Comparison of ENCODE assay signal across 28 cellular contexts in genomic region chr13:113345486-113345885, GRCh38. TPM values are rescaled to one million over a fixed set of nuclear protein-coding genes. Genes with fewer than 3 reads are reported as not detected.
"Had no signal": no experiment of that assay in that cellular context is flagged by ENCODE, and none has a peak within 500 bp of the region (broad histone marks: within the 10 kb centered on the region; RNA-seq: fewer than 3 reads in every experiment).

No MANE protein-coding gene starts in this region.

- FAIRE-seq: endometrium, keratinocyte, urothelium cell line had no signal

- H2AFZ ChIP-seq: parathyroid adenoma had no signal

- H3K27me3 Mint-ChIP-seq: type B pancreatic cell had no signal

- H3K36me3 ChIP-seq: thyroid gland had no signal

- DNase-seq: cortex of kidney; dorsolateral prefrontal cortex; effector CD8-positive, alpha-beta T cell; gastrocnemius medialis; glutamatergic neuron; immature natural killer cell; left cardiac atrium; left ventricle myocardium inferior; mesenchymal stem cell; midbrain; retina; sigmoid colon; stimulated activated CD4-positive, alpha-beta T cell treated with anti-CD3 and anti-CD28 coated beads, Interleukin-12 subunit alpha, Interleukin-12 subunit beta, amount 100 ng/mL, for 4 hours; stimulated activated CD4-positive, alpha-beta T cell treated with anti-CD3 and anti-CD28 coated beads, Interleukin-2, amount 100 ng/mL, for 48 hours; stimulated activated naive CD8-positive, alpha-beta T cell treated with anti-CD3 and anti-CD28 coated beads, Interleukin-15, Interleukin-2, amounts not matched to agents 100 U/mL and 50 U/mL, for 24 hours; thyroid gland had no signal

- H3K79me2 ChIP-seq: parathyroid adenoma had no signal

- H3K4me1 Mint-ChIP-seq: immature natural killer cell had no signal

- H3K9ac ChIP-seq: parathyroid adenoma had no signal

- H3K4me1 ChIP-seq: esophagus muscularis mucosa, gastrocnemius medialis, left ventricle myocardium inferior, parathyroid adenoma, psoas muscle, sigmoid colon, thyroid gland had no signal

- ATAC-seq: gastrocnemius medialis; left cardiac atrium; natural killer cell treated with Interleukin-12 subunit alpha and Interleukin-12 subunit beta and Interleukin-15 and Interleukin-18, amount 100 ng/mL, for 72 hours; psoas muscle; stimulated activated naive CD8-positive, alpha-beta T cell treated with anti-CD3 and anti-CD28 coated beads, Interleukin-15, Interleukin-2, amounts not matched to agents 100 U/mL and 50 U/mL, for 24 hours had no signal

- H3K27me3 ChIP-seq: esophagus muscularis mucosa, gastrocnemius medialis, sigmoid colon, suprapubic skin, thyroid gland had no signal

- H3K4me3 ChIP-seq: dorsolateral prefrontal cortex, esophagus muscularis mucosa, gastrocnemius medialis, left ventricle myocardium inferior, lung, psoas muscle, sigmoid colon, skin epidermis, suprapubic skin, thyroid gland had no signal

- H3K4me3 Mint-ChIP-seq: immature natural killer cell; natural killer cell treated with Interleukin-12 subunit alpha and Interleukin-12 subunit beta and Interleukin-15 and Interleukin-18, amount 100 ng/mL, for 72 hours; type B pancreatic cell had no signal

- H3K36me3 Mint-ChIP-seq: natural killer cell treated with Interleukin-12 subunit alpha and Interleukin-12 subunit beta and Interleukin-15 and Interleukin-18, amount 100 ng/mL, for 72 hours had no signal

- H3K9me3 Mint-ChIP-seq: type B pancreatic cell had no signal

- H3K27ac Mint-ChIP-seq: immature natural killer cell; natural killer cell treated with Interleukin-12 subunit alpha and Interleukin-12 subunit beta and Interleukin-15 and Interleukin-18, amount 100 ng/mL, for 72 hours; type B pancreatic cell had no signal

- H3K9me3 ChIP-seq: esophagus muscularis mucosa, gastrocnemius medialis, psoas muscle, sigmoid colon, suprapubic skin, thyroid gland had no signal

- H3K27ac ChIP-seq: dorsolateral prefrontal cortex, epithelial cell of prostate, esophagus muscularis mucosa, gastrocnemius medialis, left ventricle myocardium inferior, parathyroid adenoma, psoas muscle, sigmoid colon, skin epidermis, suprapubic skin, thyroid gland had no signal

RNA-seq across cellular contexts. Expression of gene GRTP1, which starts 18.4 kb away (rescaled TPM):
- total RNA-seq: natural killer cell treated with Interleukin-12 subunit alpha and Interleukin-12 subunit beta and Interleukin-15 and Interleukin-18, amount 100 ng/mL, for 72 hours had no signal
